ENCODE assay signal across 23 cellular contexts in the genomic region with DNA sequence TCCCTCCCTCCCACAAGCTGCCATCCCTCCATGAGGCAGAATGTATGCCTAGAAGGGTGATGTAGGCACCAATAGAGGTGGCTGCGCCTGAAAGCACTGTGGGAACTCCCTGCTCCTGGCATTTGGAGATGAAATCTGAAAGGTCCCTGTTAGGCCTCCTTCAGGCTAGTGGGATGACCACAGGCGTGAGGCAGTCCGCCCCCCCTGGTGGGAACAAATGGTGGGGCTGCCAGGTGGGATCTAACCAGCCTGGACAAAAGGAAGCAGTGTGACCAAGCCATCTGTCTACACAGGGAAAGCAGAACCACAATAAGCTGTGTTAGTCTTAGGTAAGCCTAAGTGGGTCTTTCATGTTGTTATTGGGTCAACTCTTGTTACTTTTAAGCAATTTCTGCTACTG. TPM values are rescaled to one million over a fixed set of nuclear protein-coding genes. Genes with fewer than 3 reads are reported as not detected.
DNase-seq lines count a peak whose midpoint lies in the region; ATAC-seq and TF ChIP-seq lines count a peak whose summit lies in the region.
"Had no signal": no experiment of that assay in that cellular context is flagged by ENCODE, and none has a peak within 500 bp of the region (broad histone marks: within the 10 kb centered on the region; RNA-seq: fewer than 3 reads in every experiment).

No MANE protein-coding gene starts in this region.

- no peak overlapping the region for H2BK12ac ChIP-seq in H9 (ENCODE audit: insufficient read length, low read depth, low read length)
- no peak overlapping the region for H2BK12ac ChIP-seq in neuronal stem cell (ENCODE audit: low read length)

- H3K4me1 Mint-ChIP-seq in H9 = peaks cover 28 to 32% of the 10 kb centered on the region in 2 experiments
- no peaks in the 10 kb centered on the region for H3K4me1 Mint-ChIP-seq in stimulated activated naive CD8-positive, alpha-beta T cell treated with anti-CD3 and anti-CD28 coated beads, Interleukin-15, amount 100 ng/mL, for 72 hours

- no peak overlapping the region for H3K23ac ChIP-seq in H9 (ENCODE audit: insufficient read length, low read depth, low read length)
- H3K23ac ChIP-seq in neuronal stem cell (ENCODE audit: low read depth, low read length, poor library complexity) = peak overlapping the region; percentile 21

- H4K20me1 ChIP-seq in H9 (ENCODE audit: control insufficient read depth, insufficient read depth, insufficient read length) = no peaks in the 10 kb centered on the region

- TF ChIP-seq CTCF in H9 (conservative IDR thresholded peaks at IDR 0.05) = peak; percentile 21; the same call in 2 of the 3 replicates

- H3K9ac ChIP-seq in H9 (ENCODE audit: extremely low read depth, insufficient read length, low read length) = no peak overlapping the region
- H3K9ac ChIP-seq in neuronal stem cell (ENCODE audit: low read depth, low read length, poor library complexity) = no peak overlapping the region
- H3K9ac ChIP-seq: GM23248 had no signal

- no peak overlapping the region for H2BK20ac ChIP-seq in H9 (ENCODE audit: low read depth, low read length, poor library complexity, severe bottlenecking)

- no peak overlapping the region for H2BK120ac ChIP-seq in H9 (ENCODE audit: low read depth, low read length, poor library complexity, severe bottlenecking)
- H2BK120ac ChIP-seq in neuronal stem cell (ENCODE audit: low read depth, low read length) = no peak overlapping the region

- no peak overlapping the region for H3K4ac ChIP-seq in H9 (ENCODE audit: low read depth, low read length)
- no peak overlapping the region for H3K4ac ChIP-seq in neuronal stem cell (ENCODE audit: low read length)

- H2BK15ac ChIP-seq in H9 (ENCODE audit: low read depth, low read length) (no peak overlapping the region), neuronal stem cell (ENCODE audit: low read length) (no peak overlapping the region)

- H4K8ac ChIP-seq in H9 (replicated peaks; ENCODE audit: insufficient read length, low read depth, low read length) = no peak overlapping the region
- H4K8ac ChIP-seq in neuronal stem cell (ENCODE audit: low read depth, low read length) = no peak overlapping the region

- H3K27ac Mint-ChIP-seq in H9 = no peak overlapping the region
- H3K27ac Mint-ChIP-seq in stimulated activated naive CD8-positive, alpha-beta T cell treated with anti-CD3 and anti-CD28 coated beads, Interleukin-15, amount 100 ng/mL, for 72 hours = no peak overlapping the region

- H3K9me3 ChIP-seq in H9 (ENCODE audit: control insufficient read depth, low read depth, low read length) (no peaks in the 10 kb centered on the region), neuronal stem cell (replicated peaks in 1 of 2; ENCODE audit: control insufficient read depth in 2 of 2, insufficient read depth in 1 of 2, low read depth in 1 of 2, low read length in 2 of 2) (no peaks in the 10 kb centered on the region)

- H3K27me3 Mint-ChIP-seq in H9 (ENCODE audit: low read depth) = no peaks in the 10 kb centered on the region; the same call in 1 of the 2 replicates
- H3K27me3 Mint-ChIP-seq in stimulated activated naive CD8-positive, alpha-beta T cell treated with anti-CD3 and anti-CD28 coated beads, Interleukin-15, amount 100 ng/mL, for 72 hours = no peaks in the 10 kb centered on the region

- H3K14ac ChIP-seq in H9 (ENCODE audit: insufficient read depth, low read length) = no peak overlapping the region
- no peak overlapping the region for H3K14ac ChIP-seq in neuronal stem cell (ENCODE audit: low read length)

- H2BK5ac ChIP-seq in H9 (ENCODE audit: insufficient read length, low read length) (no peak overlapping the region), neuronal stem cell (ENCODE audit: low read length) (no peak overlapping the region)

- DNase-seq in H9 (no peak), NCI-H146 treated with DMSO at 0.1 percent for 48 hours (lab: John Stamatoyannopoulos, UW; ENCODE audit: unreplicated experiment) (peak; percentile 19), neuronal stem cell (ENCODE audit: low spot score) (no peak), left cardiac atrium (no peak), NCI-H2081 (lab: John Stamatoyannopoulos, UW) (no peak)
- DNase-seq in stimulated activated naive CD8-positive, alpha-beta T cell treated with anti-CD3 and anti-CD28 coated beads, Interleukin-15, amount 100 ng/mL, for 72 hours = no peak
- DNase-seq: C1 segment of cervical spinal cord; Calu3; CD4-positive, alpha-beta memory T cell; COR-L47; DMS53; DMS79 treated with DMSO at 0.1 percent for 48 hours; GM23248; H7 had no signal

- H2AFZ ChIP-seq in H9 (ENCODE audit: low read length) = no peak overlapping the region
- H2AFZ ChIP-seq in neuronal stem cell (ENCODE audit: low read length) = no peak overlapping the region
- H2AFZ ChIP-seq: GM23248 had no signal

- WGBS in H9 (ENCODE audit: extremely low coverage, insufficient read length, low lambda C conversion rate) = no CpG with 5 or more reads among the region's 3 CpGs
- no CpG with 5 or more reads among the region's 3 CpGs for WGBS in neuronal stem cell (ENCODE audit: extremely low coverage in 2 of 2, insufficient read length in 2 of 2, insufficient replicate concordance in 1 of 2), 2 donors

- H3K4me1 ChIP-seq in H9 (ENCODE audit: insufficient read depth, low read length) (peaks cover 5% of the 10 kb centered on the region; the same call in 1 of the 2 replicates), neuronal stem cell (ENCODE audit: control insufficient read depth in 2 of 2, insufficient read depth in 1 of 2, low read depth in 1 of 2, low read length in 2 of 2) (peaks cover 5 to 8% of the 10 kb centered on the region in 2 donors)

- H4K5ac ChIP-seq in H9 (ENCODE audit: insufficient read length, low read depth, low read length) = no peak overlapping the region

- intact Hi-C loops in left cardiac atrium (cut with DNase I) = no loop called here

- no peaks in the 10 kb centered on the region for H3K23me2 ChIP-seq in H9 (ENCODE audit: insufficient read length, low read depth, low read length, poor library complexity, severe bottlenecking)

- H3K27ac ChIP-seq in H9 (ENCODE audit: insufficient read length, low read depth, low read length) (no peak overlapping the region), neuronal stem cell (replicated peaks; ENCODE audit: low read length) (no peak overlapping the region)
- H3K27ac ChIP-seq: GM23248 had no signal

- H3K9me3 Mint-ChIP-seq in H9 = no peaks in the 10 kb centered on the region
- H3K9me3 Mint-ChIP-seq in stimulated activated naive CD8-positive, alpha-beta T cell treated with anti-CD3 and anti-CD28 coated beads, Interleukin-15, amount 100 ng/mL, for 72 hours = no peaks in the 10 kb centered on the region

- no peaks in the 10 kb centered on the region for H3K36me3 ChIP-seq in neuronal stem cell (replicated peaks in 1 of 2; ENCODE audit: control insufficient read depth in 2 of 2, insufficient read depth in 2 of 2, low read length in 2 of 2)

- no peaks in the 10 kb centered on the region for H3K27me3 ChIP-seq in H9 (ENCODE audit: insufficient read depth, low read length)
- H3K27me3 ChIP-seq in neuronal stem cell (ENCODE audit: control insufficient read depth in 3 of 3, insufficient read depth in 3 of 3, low read depth in 1 of 3, low read length in 3 of 3) = peaks cover 0 to 9% (median 0%) of the 10 kb centered on the region in 3 experiments

- no peak for ATAC-seq in HG03460 (IDR thresholded peaks at IDR 0.05; ENCODE audit: unreplicated experiment)
- no peak for ATAC-seq in left cardiac atrium
- ATAC-seq in stimulated activated naive CD8-positive, alpha-beta T cell treated with anti-CD3 and anti-CD28 coated beads, Interleukin-15, amount 100 ng/mL, for 72 hours = no peak
- ATAC-seq: GM12878, HCT116 had no signal

- H3K4me2 ChIP-seq in H9 (ENCODE audit: insufficient read depth, insufficient read length, low read length) (no peak overlapping the region), neuronal stem cell (ENCODE audit: insufficient read depth, low read length, poor library complexity, severe bottlenecking) (no peak overlapping the region)

- H3K36me3 Mint-ChIP-seq in H9 (ENCODE audit: insufficient read depth in 1 of 3, low read depth in 3 of 3) = no peaks in the 10 kb centered on the region
- H3K36me3 Mint-ChIP-seq: CD4-positive, alpha-beta memory T cell had no signal

- H3K79me2 ChIP-seq in H9 (ENCODE audit: insufficient read depth, low read length) = no peaks in the 10 kb centered on the region

- no peak overlapping the region for H2AK5ac ChIP-seq in H9 (ENCODE audit: insufficient read length, low read length)
- H2AK5ac ChIP-seq in neuronal stem cell (ENCODE audit: low read depth, low read length) = no peak overlapping the region

- H3K56ac ChIP-seq in H9 (ENCODE audit: insufficient read length, low read depth, low read length) = no peak overlapping the region

- no peak overlapping the region for H3T11ph ChIP-seq in H9 (ENCODE audit: low read length)

- no peak overlapping the region for H3K4me3 Mint-ChIP-seq in H9
- no peak overlapping the region for H3K4me3 Mint-ChIP-seq in stimulated activated naive CD8-positive, alpha-beta T cell treated with anti-CD3 and anti-CD28 coated beads, Interleukin-15, amount 100 ng/mL, for 72 hours
- H3K4me3 Mint-ChIP-seq: CD4-positive, alpha-beta memory T cell had no signal

- H3K18ac ChIP-seq in H9 (ENCODE audit: insufficient read length, low read depth, low read length) = no peak overlapping the region
- no peak overlapping the region for H3K18ac ChIP-seq in neuronal stem cell (ENCODE audit: low read length)

- H4K91ac ChIP-seq in H9 (ENCODE audit: insufficient read length, low read depth, low read length) (no peak overlapping the region), neuronal stem cell (ENCODE audit: low read depth, low read length, poor library complexity) (peak overlapping the region; percentile 27)

- H3K4me3 ChIP-seq in neuronal stem cell (ENCODE audit: low read length in 2 of 2) = peak overlapping the region in 1 of 2 donors; percentile 63
- H3K4me3 ChIP-seq: GM12878, GM23248 had no signal

- H3K79me1 ChIP-seq in H9 (ENCODE audit: insufficient read depth, low read depth, low read length, poor library complexity, severe bottlenecking) = no peaks in the 10 kb centered on the region
- H3K79me1 ChIP-seq in neuronal stem cell (ENCODE audit: low read depth, low read length) = no peaks in the 10 kb centered on the region

RNA-seq across cellular contexts. Expression of a gene that starts 25.3 kb away (rescaled TPM):
- not detected in 2 replicates for total RNA-seq in H9 (2021)
- not detected for polyA plus RNA-seq in neuronal stem cell (2013, experiment 1 of 2)
- 0.01 TPM for polyA plus RNA-seq in neuronal stem cell (2013, experiment 2 of 2)
- total RNA-seq in left cardiac atrium = 1 to 10 TPM in 1 of 2 donors, under 1 TPM in 1; 0.81 to 2.3 TPM
- total RNA-seq: A172, A673, Calu3, Daoy, G401, GM23248, H1, H7 had no signal
- polyA plus RNA-seq: BJ, GM23248, H1 had no signal

RNA-seq across cellular contexts. Expression of a gene that starts 41.9 kb away (rescaled TPM):
- total RNA-seq in H9 (2021) (49.2 and 50.1 TPM in 2 replicates), left cardiac atrium (10 to 100 TPM; 15.6 to 16.1 TPM)
- 13.8 TPM for polyA plus RNA-seq in neuronal stem cell (2013, experiment 1 of 2)
- 14.6 TPM for polyA plus RNA-seq in neuronal stem cell (2013, experiment 2 of 2)
